Comparison of ENCODE assay signal across 9 cellular contexts in genomic region chr16:88785106-88785924, GRCh38. TPM values are rescaled to one million over a fixed set of nuclear protein-coding genes. Genes with fewer than 3 reads are reported as not detected.
DNase-seq lines count a peak whose midpoint lies in the region; ATAC-seq, FAIRE-seq and TF ChIP-seq lines count a peak whose summit lies in the region.
"Had no signal": no experiment of that assay in that cellular context is flagged by ENCODE, and none has a peak within 500 bp of the region (broad histone marks: within the 10 kb centered on the region; RNA-seq: fewer than 3 reads in every experiment).

Gene PIEZO1, minus strand, starts transcription at chr16:88785220. Its CDS starts 256 bp downstream, at chr16:88784964.

- H3K36me3 Mint-ChIP-seq in CD14-positive monocyte (no peaks in the 10 kb centered on the region), H9 (ENCODE audit: insufficient read depth in 1 of 3, low read depth in 3 of 3) (no peaks in the 10 kb centered on the region)
- no peaks in the 10 kb centered on the region for H3K36me3 Mint-ChIP-seq in activated naive CD8-positive, alpha-beta T cell

- H2BK120ac ChIP-seq in H9 (ENCODE audit: low read depth, low read length, poor library complexity, severe bottlenecking) = no peak within 1 kb of the TSS

- H3T11ph ChIP-seq in H9 (ENCODE audit: low read length) = no peak within 1 kb of the TSS

- H3K4me1 Mint-ChIP-seq in CD14-positive monocyte = peaks cover 48% of the 10 kb centered on the region
- peaks cover 18 to 19% of the 10 kb centered on the region in 2 experiments for H3K4me1 Mint-ChIP-seq in H9
- H3K4me1 Mint-ChIP-seq in activated naive CD8-positive, alpha-beta T cell (ENCODE audit: low read depth) = peaks cover 44% of the 10 kb centered on the region

- H3K79me1 ChIP-seq in H9 (ENCODE audit: insufficient read depth, low read depth, low read length, poor library complexity, severe bottlenecking) = no peaks in the 10 kb centered on the region

- intact Hi-C loops in CD14-positive monocyte (cut with micrococcal nuclease) = loop anchor here (2.0 to 10.0 kb wide), 2 partner anchors 43 to 1159 kb away; partner anchors contain the start of gene DEF8 (in 1 of the 2)

- H2BK15ac ChIP-seq in H9 (ENCODE audit: low read depth, low read length) = no peak within 1 kb of the TSS

- DNase-seq in CD14-positive monocyte (ENCODE audit: low spot score) (peak; percentile 74), H9 (no peak), SK-MEL-5 (ENCODE audit: low read depth, low spot score) (peak; percentile 50), cardiac muscle cell (ENCODE audit: low read depth in 1 of 2, low spot score in 1 of 2) (peak; percentile 70 to 80), urothelium cell line (ENCODE audit: low spot score) (peak; percentile 91)

- H3K4me1 ChIP-seq in H9 (ENCODE audit: insufficient read depth, low read length) (no peaks in the 10 kb centered on the region), cardiac muscle cell (ENCODE audit: low read depth) (peaks cover 7% of the 10 kb centered on the region), parathyroid adenoma (no peaks in the 10 kb centered on the region)

- H2AFZ ChIP-seq in H9 (ENCODE audit: low read length) (no peak within 1 kb of the TSS), parathyroid adenoma (peak within 1 kb of the TSS; percentile 84)

- H4K8ac ChIP-seq in H9 (replicated peaks; ENCODE audit: insufficient read length, low read depth, low read length) = no peak within 1 kb of the TSS

- peak within 1 kb of the TSS in 6 of 7 donors; percentile 87 to 95 (median 90) for H3K27ac Mint-ChIP-seq in CD14-positive monocyte
- H3K27ac Mint-ChIP-seq in H9 = no peak within 1 kb of the TSS
- peak within 1 kb of the TSS; percentile 46 for H3K27ac Mint-ChIP-seq in activated naive CD8-positive, alpha-beta T cell

- no peaks in the 10 kb centered on the region for H3K27me3 ChIP-seq in H9 (ENCODE audit: insufficient read depth, low read length)
- no peaks in the 10 kb centered on the region for H3K27me3 ChIP-seq in cardiac muscle cell
- H3K27me3 ChIP-seq in parathyroid adenoma (ENCODE audit: control insufficient read depth, insufficient read depth, low read length) = no peaks in the 10 kb centered on the region

- no peak within 1 kb of the TSS for H3K23ac ChIP-seq in H9 (ENCODE audit: insufficient read length, low read depth, low read length)

- H3K4me3 ChIP-seq in cardiac muscle cell (peak within 1 kb of the TSS; percentile 68), parathyroid adenoma (ENCODE audit: low read depth, low read length) (peak within 1 kb of the TSS; percentile 50)

- H4K5ac ChIP-seq in H9 (ENCODE audit: insufficient read length, low read depth, low read length) = no peak within 1 kb of the TSS

- H3K27me3 Mint-ChIP-seq in CD14-positive monocyte (ENCODE audit: low read depth in 3 of 3) (peaks cover 0 to 3% (median 0%) of the 10 kb centered on the region in 3 donors), H9 (ENCODE audit: low read depth) (peaks cover 6% of the 10 kb centered on the region; the same call in 1 of the 2 replicates)
- no peaks in the 10 kb centered on the region for H3K27me3 Mint-ChIP-seq in activated naive CD8-positive, alpha-beta T cell

- no peak within 1 kb of the TSS for H3K18ac ChIP-seq in H9 (ENCODE audit: insufficient read length, low read depth, low read length)

- H3K79me2 ChIP-seq in H9 (ENCODE audit: insufficient read depth, low read length) (peaks cover 1% of the 10 kb centered on the region; the same call in 1 of the 2 replicates), parathyroid adenoma (no peaks in the 10 kb centered on the region)

- H3K9me3 Mint-ChIP-seq in CD14-positive monocyte (no peaks in the 10 kb centered on the region), H9 (no peaks in the 10 kb centered on the region)
- H3K9me3 Mint-ChIP-seq in activated naive CD8-positive, alpha-beta T cell (ENCODE audit: low read depth) = no peaks in the 10 kb centered on the region

- no peak within 1 kb of the TSS for H2AK5ac ChIP-seq in H9 (ENCODE audit: insufficient read length, low read length)

- WGBS in H9 (ENCODE audit: extremely low coverage, insufficient read length, low lambda C conversion rate) = no CpG with 5 or more reads among the region's 110 CpGs

- ATAC-seq in HG03439 (IDR thresholded peaks at IDR 0.05; ENCODE audit: unreplicated experiment) = no peak

- FAIRE-seq in urothelium cell line (lab: Jason Lieb, UNC) = no peak
- FAIRE-seq: colon had no signal

- TF ChIP-seq CTCF in CD14-positive monocyte (IDR thresholded peaks at IDR 0.05) (peak; percentile 97), H9 (conservative IDR thresholded peaks at IDR 0.05) (peak; percentile 71), cardiac muscle cell (IDR thresholded peaks at IDR 0.05; ENCODE audit: low read depth, low read length) (peak; percentile 80), parathyroid adenoma (IDR thresholded peaks at IDR 0.05) (peak; percentile 90)

- H3K36me3 ChIP-seq in cardiac muscle cell (no peaks in the 10 kb centered on the region), parathyroid adenoma (ENCODE audit: control insufficient read depth, insufficient read depth, low read length) (no peaks in the 10 kb centered on the region)

- H3K9ac ChIP-seq in H9 (ENCODE audit: extremely low read depth, insufficient read length, low read length) (no peak within 1 kb of the TSS), parathyroid adenoma (no peak within 1 kb of the TSS)

- no peak within 1 kb of the TSS for H2BK20ac ChIP-seq in H9 (ENCODE audit: low read depth, low read length, poor library complexity, severe bottlenecking)

- H3K4ac ChIP-seq in H9 (ENCODE audit: low read depth, low read length) = no peak within 1 kb of the TSS

- H3K4me3 Mint-ChIP-seq in CD14-positive monocyte (peak within 1 kb of the TSS; percentile 90 to 93), H9 (peak within 1 kb of the TSS; percentile 73 to 80)
- peak within 1 kb of the TSS; percentile 84 for H3K4me3 Mint-ChIP-seq in activated naive CD8-positive, alpha-beta T cell

- no peak within 1 kb of the TSS for H2BK5ac ChIP-seq in H9 (ENCODE audit: insufficient read length, low read length)

- no peak within 1 kb of the TSS for H2BK12ac ChIP-seq in H9 (ENCODE audit: insufficient read length, low read depth, low read length)

- peaks cover 2% of the 10 kb centered on the region for H4K20me1 ChIP-seq in H9 (ENCODE audit: control insufficient read depth, insufficient read depth, insufficient read length)

- no peak within 1 kb of the TSS for H4K91ac ChIP-seq in H9 (ENCODE audit: insufficient read length, low read depth, low read length)

- H3K23me2 ChIP-seq in H9 (ENCODE audit: insufficient read length, low read depth, low read length, poor library complexity, severe bottlenecking) = peaks cover 10% of the 10 kb centered on the region

- peak within 1 kb of the TSS; percentile 28 for H3K4me2 ChIP-seq in H9 (ENCODE audit: insufficient read depth, insufficient read length, low read length)
- peak within 1 kb of the TSS; percentile 79 for H3K4me2 ChIP-seq in parathyroid adenoma (ENCODE audit: low read length)

- peak within 1 kb of the TSS; percentile 86 for H3K14ac ChIP-seq in H9 (ENCODE audit: insufficient read depth, low read length)

- H3K27ac ChIP-seq in H9 (ENCODE audit: insufficient read length, low read depth, low read length) = no peak within 1 kb of the TSS
- peak within 1 kb of the TSS; percentile 70 for H3K27ac ChIP-seq in cardiac muscle cell
- H3K27ac ChIP-seq in parathyroid adenoma = peak within 1 kb of the TSS; percentile 41

- in situ Hi-C loops in SK-MEL-5 (cut with HindIII; ENCODE audit: low pct_unique_long_range_greater_than_20kb, low sequenced_read_pairs) = no loop called here

- H3K9me3 ChIP-seq in H9 (ENCODE audit: control insufficient read depth, low read depth, low read length) (no peaks in the 10 kb centered on the region), cardiac muscle cell (ENCODE audit: low read depth) (no peaks in the 10 kb centered on the region), parathyroid adenoma (ENCODE audit: control insufficient read depth, low read length) (no peaks in the 10 kb centered on the region)

- H3K56ac ChIP-seq in H9 (ENCODE audit: insufficient read length, low read depth, low read length) = no peak within 1 kb of the TSS

RNA-seq across cellular contexts. Expression of gene PIEZO1, which starts in this region (rescaled TPM):
- polyA plus RNA-seq in CD14-positive monocyte = 10 to 100 TPM; 10.2 to 15.0 TPM
- total RNA-seq in H9 (2021) = 67.8 and 71.1 TPM in 2 replicates
- 44.1 and 48.7 TPM in 2 replicates for total RNA-seq in SK-MEL-5 (2014; rRNA removed; shearing (Covaris generic))
- 84.8 and 136 TPM in 2 replicates for polyA plus RNA-seq in SK-MEL-5 (2015; cell fraction: cytosol; rRNA removed)
- 236 and 297 TPM in 2 replicates for polyA plus RNA-seq in SK-MEL-5 (2015; cell fraction: nucleus; rRNA removed)
- 54.5 and 121 TPM in 2 replicates for total RNA-seq in cardiac muscle cell
- 32.7 and 49.2 TPM in 2 replicates for polyA plus RNA-seq in cardiac muscle cell

Comparison
In these comparisons a context has a peak if more than half of its experiments do, and no peak if none do; other contexts are left out.
1. H3K27ac Mint-ChIP-seq: peak in CD14-positive monocyte (6 of 7) and activated naive CD8-positive, alpha-beta T cell (single experiment); none in H9 (0 of 3).
2. Peak in every context shown above with its lines, with median percentiles within 50 percentile points of each other: H3K4me3 Mint-ChIP-seq and CTCF ChIP-seq.